27 cellular contexts compared by ENCODE assay signal in the genomic region with DNA sequence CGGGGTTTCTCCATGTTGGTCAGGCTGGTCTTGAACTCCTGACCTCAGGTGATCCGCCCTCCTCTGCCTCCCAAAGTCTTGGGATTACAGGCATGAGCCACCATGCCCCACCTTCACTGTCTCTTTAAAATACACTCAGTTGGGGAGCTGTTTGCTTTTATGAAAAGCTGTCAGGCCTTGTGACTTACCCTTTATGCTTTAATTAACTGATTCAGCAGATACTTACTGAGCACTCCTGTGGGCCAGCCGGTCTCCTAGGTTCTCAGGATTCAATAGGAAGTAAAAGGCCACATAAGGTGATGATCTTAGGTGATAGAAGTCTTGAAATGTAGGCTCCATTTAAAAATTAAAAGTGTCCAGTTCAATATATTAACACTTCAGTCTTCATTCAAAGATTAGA. TPM values are rescaled to one million over a fixed set of nuclear protein-coding genes. Genes with fewer than 3 reads are reported as not detected.
"Had no signal": no experiment of that assay in that cellular context is flagged by ENCODE, and none has a peak within 500 bp of the region (broad histone marks: within the 10 kb centered on the region; RNA-seq: fewer than 3 reads in every experiment).

No MANE protein-coding gene starts in this region.

- H3K4me1 ChIP-seq: parathyroid adenoma, testis had no signal

- H3K27me3 ChIP-seq: adrenal gland, neutrophil, stomach, testis, upper lobe of left lung had no signal

- H3K4me3 Mint-ChIP-seq: activated CD4-positive, alpha-beta T cell treated with anti-CD3 and anti-CD28 coated beads, Interleukin-2, amount 10 ng/mL, durations not matched to agents 7 days and 5 days; activated T-cell treated with anti-CD3 and anti-CD28 coated beads, Interleukin-2, amount 50 U/mL, for 4 hours; dendritic cell treated with granulocyte-macrophage colony-stimulating factor and Interleukin-4, amounts not matched to agents 40 ng/mL and 50 ng/mL, for 4 days; natural killer cell treated with Interleukin-12 subunit alpha and Interleukin-12 subunit beta and Interleukin-15 and Interleukin-18, amount 100 ng/mL, for 72 hours; stimulated activated effector memory CD8-positive, alpha-beta T cell treated with anti-CD3 and anti-CD28 coated beads, Interleukin-12 subunit alpha, Interleukin-12 subunit beta, amount 100 ng/mL, for 72 hours had no signal

- H3K27ac ChIP-seq: adrenal gland, lower lobe of right lung, neutrophil, parathyroid adenoma, stomach, upper lobe of left lung had no signal

- H3K27ac Mint-ChIP-seq: activated CD4-positive, alpha-beta T cell treated with anti-CD3 and anti-CD28 coated beads, Interleukin-2, amount 10 ng/mL, durations not matched to agents 7 days and 5 days; dendritic cell treated with granulocyte-macrophage colony-stimulating factor and Interleukin-4, amounts not matched to agents 40 ng/mL and 50 ng/mL, for 4 days had no signal

- H3K9me3 ChIP-seq: adrenal gland, lower lobe of right lung, neutrophil, stomach, testis, upper lobe of left lung had no signal

- DNase-seq: activated CD4-positive, alpha-beta T cell treated with anti-CD3 and anti-CD28 coated beads, Interleukin-2, amount 10 ng/mL, durations not matched to agents 7 days and 5 days; activated CD8-positive, alpha-beta memory T cell treated with anti-CD3 and anti-CD28 coated beads, Interleukin-2, amount 50 U/mL, for 4 hours; activated effector memory CD4-positive, alpha-beta T cell treated with anti-CD3 and anti-CD28 coated beads, Interleukin-2, amount 50 U/mL, for 16 hours; activated T-cell treated with anti-CD3 and anti-CD28 coated beads, Interleukin-2, amount 50 U/mL, for 4 hours; adrenal gland; cerebellar nuclear complex; effector CD8-positive, alpha-beta T cell; foreskin fibroblast; hippocampal formation; lower lobe of right lung; stimulated activated CD4-positive, alpha-beta T cell treated with anti-CD3 and anti-CD28 coated beads, Interleukin-4, amount 100 ng/mL, for 1 hour; stomach; testis; upper lobe of left lung had no signal

- H3K36me3 ChIP-seq: adrenal gland had no signal

- H3K4me3 ChIP-seq: adrenal gland, lower lobe of right lung, smooth muscle cell, stomach, testis, upper lobe of left lung had no signal

- ATAC-seq: activated CD4-positive, CD25-positive, alpha-beta regulatory T cell treated with anti-CD3 and anti-CD28 coated beads, Interleukin-2, amount 50 U/mL, for 24 hours; activated naive CD4-positive, alpha-beta T cell treated with anti-CD3 and anti-CD28 coated beads, Interleukin-2, amount 50 U/mL, for 72 hours; activated T-cell treated with anti-CD3 and anti-CD28 coated beads, Interleukin-2, amount 50 U/mL, for 4 hours; lower lobe of right lung; natural killer cell treated with Interleukin-12 subunit alpha and Interleukin-12 subunit beta and Interleukin-15 and Interleukin-18, amount 100 ng/mL, for 72 hours; sciatic nerve; stimulated activated effector memory CD8-positive, alpha-beta T cell treated with anti-CD3 and anti-CD28 coated beads, Interleukin-12 subunit alpha, Interleukin-12 subunit beta, amount 100 ng/mL, for 72 hours had no signal

- H3K27me3 Mint-ChIP-seq: activated CD4-positive, alpha-beta T cell treated with anti-CD3 and anti-CD28 coated beads, Interleukin-2, amount 10 ng/mL, durations not matched to agents 7 days and 5 days; dendritic cell treated with granulocyte-macrophage colony-stimulating factor and Interleukin-4, amounts not matched to agents 40 ng/mL and 50 ng/mL, for 4 days; natural killer cell treated with Interleukin-12 subunit alpha and Interleukin-12 subunit beta and Interleukin-15 and Interleukin-18, amount 100 ng/mL, for 72 hours had no signal

RNA-seq across cellular contexts. Expression of a gene that starts 50.0 kb away (rescaled TPM):
- total RNA-seq: bronchial epithelial cell, endothelial cell of umbilical vein, mesenteric fat pad, sciatic nerve, smooth muscle cell, stomach had no signal
- polyA plus RNA-seq: endothelial cell of umbilical vein, keratinocyte, smooth muscle cell had no signal
